In genomic region chr2:190524928-190525327, GRCh38 we compare ENCODE assay signal across 24 cellular contexts.
"Had no signal": no experiment of that assay in that cellular context is flagged by ENCODE, and none has a peak within 500 bp of the region (broad histone marks: within the 10 kb centered on the region; RNA-seq: fewer than 3 reads in every experiment).

No MANE protein-coding gene starts in this region.

- H3K27me3 ChIP-seq: esophagus squamous epithelium, left lung, right atrium auricular region, suprapubic skin, transverse colon, vagina had no signal

- ATAC-seq: effector memory CD8-positive, alpha-beta T cell; left lung; naive thymus-derived CD4-positive, alpha-beta T cell; sciatic nerve had no signal

- H3K9me3 Mint-ChIP-seq: effector memory CD8-positive, alpha-beta T cell; mesothelial cell of epicardium; nephron; stimulated activated naive CD8-positive, alpha-beta T cell treated with anti-CD3 and anti-CD28 coated beads, Interleukin-15, Interleukin-2, amounts not matched to agents 100 ng/mL and 50 ng/mL, for 24 hours had no signal

- H3K9me3 ChIP-seq: esophagus squamous epithelium, left lung, prostate gland, right atrium auricular region, suprapubic skin, transverse colon, vagina had no signal

- H3K27me3 Mint-ChIP-seq: effector memory CD8-positive, alpha-beta T cell; naive thymus-derived CD4-positive, alpha-beta T cell; stimulated activated naive CD8-positive, alpha-beta T cell treated with anti-CD3 and anti-CD28 coated beads, Interleukin-15, Interleukin-2, amounts not matched to agents 100 ng/mL and 50 ng/mL, for 24 hours had no signal

- H3K4me1 ChIP-seq: prostate gland, vagina had no signal

- H3K27ac Mint-ChIP-seq: effector memory CD8-positive, alpha-beta T cell; nephron; stimulated activated naive CD8-positive, alpha-beta T cell treated with anti-CD3 and anti-CD28 coated beads, Interleukin-15, Interleukin-2, amounts not matched to agents 100 ng/mL and 50 ng/mL, for 24 hours had no signal

- H3K4me3 Mint-ChIP-seq: effector memory CD8-positive, alpha-beta T cell; mesothelial cell of epicardium; naive thymus-derived CD4-positive, alpha-beta T cell; nephron; stimulated activated naive CD8-positive, alpha-beta T cell treated with anti-CD3 and anti-CD28 coated beads, Interleukin-15, Interleukin-2, amounts not matched to agents 100 ng/mL and 50 ng/mL, for 24 hours had no signal

- DNase-seq: cortex of kidney; effector memory CD8-positive, alpha-beta T cell; erythroblast; esophagus squamous epithelium; foreskin melanocyte; kidney; left lung; mesenchymal stem cell; naive thymus-derived CD4-positive, alpha-beta T cell; nucleus accumbens; stimulated activated CD4-positive, alpha-beta T cell treated with anti-CD3 and anti-CD28 coated beads, Interleukin-12 subunit alpha, Interleukin-12 subunit beta, amount 100 ng/mL, for 4 hours; stimulated activated CD4-positive, alpha-beta T cell treated with anti-CD3 and anti-CD28 coated beads, Interleukin-1b, Interleukin-23, amount 100 ng/mL, for 48 hours; stimulated activated CD4-positive, alpha-beta T cell treated with anti-CD3 and anti-CD28 coated beads, Interleukin-4, amount 100 ng/mL, for 1 hour; stimulated activated CD8-positive, alpha-beta memory T cell treated with anti-CD3 and anti-CD28 coated beads, Interleukin-4, amount 100 ng/mL, for 48 hours; transverse colon had no signal

- H3K4me3 ChIP-seq: esophagus squamous epithelium, left lung, prostate gland, right atrium auricular region, smooth muscle cell, suprapubic skin, transverse colon, vagina had no signal

- H3K4me2 ChIP-seq: smooth muscle cell had no signal

- H3K36me3 ChIP-seq: left lung, prostate gland, right atrium auricular region, suprapubic skin, transverse colon, vagina had no signal

- H3K27ac ChIP-seq: esophagus squamous epithelium, left lung, prostate gland, right atrium auricular region, suprapubic skin, transverse colon, vagina had no signal
